Comparison of ENCODE assay signal across 18 cellular contexts in genomic region chr3:150828997-150829396, GRCh38.
DNase-seq lines count a peak whose midpoint lies in the region; ATAC-seq, FAIRE-seq and TF ChIP-seq lines count a peak whose summit lies in the region.
"Had no signal": no experiment of that assay in that cellular context is flagged by ENCODE, and none has a peak within 500 bp of the region (broad histone marks: within the 10 kb centered on the region; RNA-seq: fewer than 3 reads in every experiment).

No MANE protein-coding gene starts in this region.

- no peak overlapping the region for H3K27ac ChIP-seq in HepG2 (ENCODE audit: extremely low read length, insufficient read depth, low read length)
- H3K27ac ChIP-seq in right lobe of liver, result no peak overlapping the region
- H3K27ac ChIP-seq in endodermal cell (ENCODE audit: low read depth, low read length), result no peak overlapping the region
- H3K27ac ChIP-seq: BLaER1 treated with 17β-estradiol and CSF1 and Interleukin-3, amounts not matched to agents 10 nM and 100 nM; HL-60 had no signal

- TF ChIP-seq RAD21 in HepG2 (CRISPR knock-in tag; IDR thresholded peaks at IDR 0.05), result no peak

- H3K4me1 ChIP-seq in HepG2 (ENCODE audit: insufficient read depth, low read length) (peaks cover 19% of the 10 kb centered on the region; the same call in 1 of the 2 replicates), right lobe of liver (no peaks in the 10 kb centered on the region), endodermal cell (ENCODE audit: control insufficient read depth, insufficient read depth, low read length) (peaks cover 5% of the 10 kb centered on the region)
- H3K4me1 ChIP-seq: BLaER1 treated with 17β-estradiol and CSF1 and Interleukin-3, amounts not matched to agents 10 nM and 100 nM; HAP-1 had no signal

- H3K79me2 ChIP-seq in HepG2 (ENCODE audit: insufficient read depth, low read length), result no peaks in the 10 kb centered on the region

- TF ChIP-seq POLR2A in HepG2 (IDR thresholded peaks at IDR 0.05; ENCODE audit: insufficient read depth in 1 of 2, low read depth in 2 of 2, low read length in 2 of 2) (no peak), right lobe of liver (IDR thresholded peaks at IDR 0.05) (no peak)

- H3K9ac ChIP-seq in HepG2 (ENCODE audit: insufficient read depth, low read depth, low read length), result no peak overlapping the region
- H3K9ac ChIP-seq in endodermal cell (ENCODE audit: extremely low read depth, low read length, poor library complexity, severe bottlenecking), result no peak overlapping the region
- H3K9ac ChIP-seq: BLaER1 treated with 17β-estradiol and CSF1 and Interleukin-3, amounts not matched to agents 10 nM and 100 nM had no signal

- H3K27me3 ChIP-seq in HepG2 (ENCODE audit: control insufficient read depth in 1 of 2, insufficient read depth in 2 of 2, low read length in 2 of 2) (peaks cover 0 to 1% of the 10 kb centered on the region in 2 experiments; a peak in 2 of 5 replicates), right lobe of liver (no peaks in the 10 kb centered on the region), endodermal cell (ENCODE audit: control insufficient read depth, insufficient read depth, low read length, poor library complexity, severe bottlenecking) (no peaks in the 10 kb centered on the region)
- H3K27me3 ChIP-seq: BLaER1 treated with 17β-estradiol and CSF1 and Interleukin-3, amounts not matched to agents 10 nM and 100 nM had no signal

- DNase-seq in HepG2 (ENCODE audit: low spot score) (peak; percentile 15), right lobe of liver (no peak), endodermal cell (peak; percentile 71), DMS114 treated with DMSO at 0.1 percent for 48 hours (lab: John Stamatoyannopoulos, UW; ENCODE audit: unreplicated experiment) (no peak), NCI-H345 (lab: John Stamatoyannopoulos, UW) (no peak)
- DNase-seq: Calu3; CD8-positive, alpha-beta T cell; DMS53; DND-41; EL; IMR-90 had no signal

- no peak for ATAC-seq in HepG2
- ATAC-seq in right lobe of liver, result no peak
- ATAC-seq in stimulated activated memory B cell treated with anti-CD40 and anti-IgM and Interleukin-4, amounts not matched to agents 10 μg/mL and 1 μg/mL and 100 μg/mL, for 72 hours, result no peak
- ATAC-seq: CD8-positive, alpha-beta T cell; GM12878 had no signal

- no TSS peak for BruUV-seq in HepG2 (replicated peaks; lab: Mats Ljungman, UMichigan)

- peaks cover 23% of the 10 kb centered on the region for H3K4me1 Mint-ChIP-seq in endodermal cell
- peaks cover 27% of the 10 kb centered on the region for H3K4me1 Mint-ChIP-seq in stimulated activated memory B cell treated with anti-CD40 and anti-IgM and Interleukin-4, amounts not matched to agents 10 μg/mL and 1 μg/mL and 100 μg/mL, for 72 hours
- H3K4me1 Mint-ChIP-seq: B cell had no signal

- H4K20me1 ChIP-seq in HepG2 (ENCODE audit: insufficient read depth, low read length), result no peaks in the 10 kb centered on the region
- H4K20me1 ChIP-seq: BLaER1 treated with 17β-estradiol and CSF1 and Interleukin-3, amounts not matched to agents 10 nM and 100 nM had no signal

- TF ChIP-seq EP300 in HepG2 (IDR thresholded peaks at IDR 0.05; ENCODE audit: low read depth in 2 of 2, low read length in 2 of 2) (no peak), HepG2 (CRISPR knock-in tag; IDR thresholded peaks at IDR 0.05; ENCODE audit: borderline replicate concordance) (no peak)

- no peak for TF ChIP-seq CTCF in HepG2 (CRISPR knock-in tag; IDR thresholded peaks at IDR 0.05)
- no peak for TF ChIP-seq CTCF in right lobe of liver (IDR thresholded peaks at IDR 0.05)
- TF ChIP-seq CTCF in endodermal cell (conservative IDR thresholded peaks at IDR 0.05), result no peak

- POLR2A ChIA-PET in HepG2 (lab: Yijun Ruan, JAX), result interaction anchor here (2.1 kb wide), 1 partner anchor 66 kb away, joined by 6 read pairs; the partner anchor contains the start of gene SIAH2

- no peak overlapping the region for H2AFZ ChIP-seq in HepG2 (ENCODE audit: low read length)

- in situ Hi-C loops in HepG2 (cut with HindIII; ENCODE audit: extremely low pct_ligation_motif_present, low pct_unique_long_range_greater_than_20kb), result no loop called here

- no peaks in the 10 kb centered on the region for H3K9me3 Mint-ChIP-seq in endodermal cell
- H3K9me3 Mint-ChIP-seq in stimulated activated memory B cell treated with anti-CD40 and anti-IgM and Interleukin-4, amounts not matched to agents 10 μg/mL and 1 μg/mL and 100 μg/mL, for 72 hours, result peaks cover 4% of the 10 kb centered on the region
- H3K9me3 Mint-ChIP-seq: CD8-positive, alpha-beta T cell had no signal

- intact Hi-C loops in HepG2 (cut with micrococcal nuclease; ENCODE audit: unreplicated experiment), result no loop called here
- intact Hi-C loops in right lobe of liver (cut with DNase I), result no loop called here

- no peak overlapping the region for H3K4me3 Mint-ChIP-seq in endodermal cell
- no peak overlapping the region for H3K4me3 Mint-ChIP-seq in stimulated activated memory B cell treated with anti-CD40 and anti-IgM and Interleukin-4, amounts not matched to agents 10 μg/mL and 1 μg/mL and 100 μg/mL, for 72 hours
- H3K4me3 Mint-ChIP-seq: B cell; CD8-positive, alpha-beta T cell had no signal

- H3K4me3 ChIP-seq in HepG2 (replicated peaks in 1 of 3; ENCODE audit: insufficient read depth in 1 of 3, low read depth in 2 of 3, low read length in 3 of 3), result no peak overlapping the region
- no peak overlapping the region for H3K4me3 ChIP-seq in right lobe of liver
- H3K4me3 ChIP-seq in endodermal cell (ENCODE audit: low read length), result no peak overlapping the region
- H3K4me3 ChIP-seq: BLaER1 treated with 17β-estradiol and CSF1 and Interleukin-3, amounts not matched to agents 10 nM and 100 nM; GM12878; HAP-1 had no signal

- WGBS in HepG2 (ENCODE audit: low lambda C conversion rate), result 40% methylated on average over 2 of the region's 2 CpGs
- WGBS in right lobe of liver (ENCODE audit: insufficient coverage, low coverage, low lambda C conversion rate, missing lambda C conversion rate), result 92% methylated on average over 1 of the region's 2 CpGs
- WGBS in endodermal cell (ENCODE audit: insufficient coverage in 1 of 2, insufficient read length in 1 of 2), 2 experiments, result 87% methylated on average over 1 of the region's 2 CpGs; no CpG with 5 or more reads in 1 of the 2 experiments

- no peaks in the 10 kb centered on the region for H3K36me3 Mint-ChIP-seq in endodermal cell (ENCODE audit: low read depth)
- no peaks in the 10 kb centered on the region for H3K36me3 Mint-ChIP-seq in stimulated activated memory B cell treated with anti-CD40 and anti-IgM and Interleukin-4, amounts not matched to agents 10 μg/mL and 1 μg/mL and 100 μg/mL, for 72 hours
- H3K36me3 Mint-ChIP-seq: CD8-positive, alpha-beta T cell had no signal

- H3K27ac Mint-ChIP-seq in endodermal cell, result peak overlapping the region; percentile 83
- peak overlapping the region; percentile 77 for H3K27ac Mint-ChIP-seq in stimulated activated memory B cell treated with anti-CD40 and anti-IgM and Interleukin-4, amounts not matched to agents 10 μg/mL and 1 μg/mL and 100 μg/mL, for 72 hours
- H3K27ac Mint-ChIP-seq: B cell; CD8-positive, alpha-beta T cell had no signal

- H3K4me2 ChIP-seq in HepG2 (ENCODE audit: low read depth, low read length), result no peak overlapping the region
- H3K4me2 ChIP-seq: BLaER1 treated with 17β-estradiol and CSF1 and Interleukin-3, amounts not matched to agents 10 nM and 100 nM had no signal

- no peaks in the 10 kb centered on the region for H3K36me3 ChIP-seq in HepG2 (replicated peaks in 1 of 2; ENCODE audit: control insufficient read depth in 1 of 2, insufficient read depth in 2 of 2, low read length in 2 of 2)
- H3K36me3 ChIP-seq in right lobe of liver, result no peaks in the 10 kb centered on the region
- H3K36me3 ChIP-seq in endodermal cell (ENCODE audit: control insufficient read depth, insufficient read depth, low read length), result no peaks in the 10 kb centered on the region
- H3K36me3 ChIP-seq: BLaER1 treated with 17β-estradiol and CSF1 and Interleukin-3, amounts not matched to agents 10 nM and 100 nM; HAP-1 had no signal

- CTCF ChIA-PET in HepG2 (lab: Yijun Ruan, JAX; ENCODE audit: low intra/inter-chr PET ratio, low total read pairs), result no interaction called here

- no peak for FAIRE-seq in HepG2 (lab: Jason Lieb, UNC)
- FAIRE-seq: GM12878, GM19239 had no signal

- H3K27me3 Mint-ChIP-seq in endodermal cell (ENCODE audit: insufficient read depth), result peaks cover 2% of the 10 kb centered on the region
- H3K27me3 Mint-ChIP-seq in stimulated activated memory B cell treated with anti-CD40 and anti-IgM and Interleukin-4, amounts not matched to agents 10 μg/mL and 1 μg/mL and 100 μg/mL, for 72 hours, result peaks cover 12% of the 10 kb centered on the region

- H3K9me3 ChIP-seq in HepG2 (ENCODE audit: low read length) (no peaks in the 10 kb centered on the region), right lobe of liver (no peaks in the 10 kb centered on the region), endodermal cell (ENCODE audit: control insufficient read depth, low read length) (no peaks in the 10 kb centered on the region)
- H3K9me3 ChIP-seq: HAP-1 had no signal

TF ChIP-seq in HepG2, 621 proteins besides CTCF, POLR2A, EP300 and RAD21 (continues in another document):
- no peak for TF ChIP-seq ZNF234 (CRISPR knock-in tag; conservative IDR thresholded peaks at IDR 0.05)
- no peak for TF ChIP-seq RAD51 (IDR thresholded peaks at IDR 0.05; ENCODE audit: borderline replicate concordance)
- no peak for TF ChIP-seq NFE2 (CRISPR knock-in tag; IDR thresholded peaks at IDR 0.05)
- no peak for TF ChIP-seq HINFP (CRISPR knock-in tag; IDR thresholded peaks at IDR 0.05; ENCODE audit: low read depth)
- no peak for TF ChIP-seq ZNF501 (CRISPR knock-in tag; IDR thresholded peaks at IDR 0.05)
- no peak for TF ChIP-seq ZBTB7A (CRISPR knock-in tag; IDR thresholded peaks at IDR 0.05)
- no peak for TF ChIP-seq KDM1A (CRISPR knock-in tag; IDR thresholded peaks at IDR 0.05)
- no peak for TF ChIP-seq MXI1 (IDR thresholded peaks at IDR 0.05; ENCODE audit: borderline replicate concordance, low read depth, low read length)
- TF ChIP-seq PCBP2 (optimal IDR thresholded peaks at IDR 0.05; ENCODE audit: low read depth, low read length, poor library complexity, severe bottlenecking), result no peak
- TF ChIP-seq ZNF138 (CRISPR knock-in tag; IDR thresholded peaks at IDR 0.05; ENCODE audit: low read depth), result no peak
- no peak for TF ChIP-seq RNF2 (conservative IDR thresholded peaks at IDR 0.05; ENCODE audit: low read depth)
- TF ChIP-seq RELA (CRISPR knock-in tag; IDR thresholded peaks at IDR 0.05), result no peak
- TF ChIP-seq AKAP8 (CRISPR knock-in tag; IDR thresholded peaks at IDR 0.05), result no peak

Comparison
In these comparisons a context has a peak if more than half of its experiments do, and no peak if none do; other contexts are left out.
1. DNase-seq: peak in HepG2 (single experiment) and endodermal cell (single experiment); none in right lobe of liver (0 of 3), DMS114 treated with DMSO at 0.1 percent for 48 hours (single experiment) and NCI-H345 (single experiment).